1 cellular context compared by ENCODE assay signal in the genomic region with DNA sequence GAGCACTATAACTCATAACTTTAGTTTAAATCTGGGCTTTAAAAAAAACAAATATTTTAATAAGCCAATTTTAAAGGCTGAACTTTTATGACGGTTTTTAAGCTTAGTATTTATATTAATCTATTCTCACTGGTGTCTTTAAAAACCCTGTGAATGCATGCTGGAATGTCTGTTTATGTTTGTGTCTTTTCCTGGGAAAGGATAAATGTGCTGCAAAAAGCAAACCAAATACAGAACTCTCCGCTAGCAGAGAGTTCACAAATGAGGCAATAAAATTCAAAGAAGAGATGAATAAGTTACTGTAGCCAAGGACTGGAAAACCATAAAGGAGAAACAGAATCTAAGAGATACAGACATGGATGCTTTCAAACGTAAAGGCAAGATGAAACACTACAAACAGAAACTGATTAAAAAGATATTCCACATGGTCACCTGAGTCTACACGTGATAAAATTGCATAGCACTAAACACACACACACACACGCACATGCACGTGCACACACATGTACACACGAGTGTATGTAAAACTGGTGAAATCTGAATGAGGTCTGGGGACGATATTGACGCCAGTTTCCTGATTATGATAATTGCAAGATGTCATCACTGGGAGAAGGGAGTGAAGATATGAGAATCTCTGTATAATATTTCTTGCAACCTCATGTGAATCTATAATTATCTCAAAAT.
TF ChIP-seq lines count a peak whose summit lies in the region.

No MANE protein-coding gene starts in this region.

TF ChIP-seq in HepG2, 621 proteins besides CTCF, POLR2A, EP300 and RAD21:
- TF ChIP-seq, protein P1, sequence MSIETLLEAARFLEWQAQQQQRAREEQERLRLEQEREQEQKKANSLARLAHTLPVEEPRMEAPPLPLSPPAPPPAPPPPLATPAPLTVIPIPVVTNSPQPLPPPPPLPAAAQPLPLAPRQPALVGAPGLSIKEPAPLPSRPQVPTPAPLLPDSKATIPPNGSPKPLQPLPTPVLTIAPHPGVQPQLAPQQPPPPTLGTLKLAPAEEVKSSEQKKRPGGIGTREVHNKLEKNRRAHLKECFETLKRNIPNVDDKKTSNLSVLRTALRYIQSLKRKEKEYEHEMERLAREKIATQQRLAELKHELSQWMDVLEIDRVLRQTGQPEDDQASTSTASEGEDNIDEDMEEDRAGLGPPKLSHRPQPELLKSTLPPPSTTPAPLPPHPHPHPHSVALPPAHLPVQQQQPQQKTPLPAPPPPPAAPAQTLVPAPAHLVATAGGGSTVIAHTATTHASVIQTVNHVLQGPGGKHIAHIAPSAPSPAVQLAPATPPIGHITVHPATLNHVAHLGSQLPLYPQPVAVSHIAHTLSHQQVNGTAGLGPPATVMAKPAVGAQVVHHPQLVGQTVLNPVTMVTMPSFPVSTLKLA (IDR thresholded peaks at IDR 0.05), result peak; percentile 97
- TF ChIP-seq MEF2D (CRISPR knock-in tag; IDR thresholded peaks at IDR 0.05) (no peak), BHLHE40 (IDR thresholded peaks at IDR 0.05; ENCODE audit: low read length) (0 out of 2 replicates have a peak, but pooled peaks have one; percentile 21)
TF ChIP-seq in HepG2: peak in this region for 2.
